In the genomic region with DNA sequence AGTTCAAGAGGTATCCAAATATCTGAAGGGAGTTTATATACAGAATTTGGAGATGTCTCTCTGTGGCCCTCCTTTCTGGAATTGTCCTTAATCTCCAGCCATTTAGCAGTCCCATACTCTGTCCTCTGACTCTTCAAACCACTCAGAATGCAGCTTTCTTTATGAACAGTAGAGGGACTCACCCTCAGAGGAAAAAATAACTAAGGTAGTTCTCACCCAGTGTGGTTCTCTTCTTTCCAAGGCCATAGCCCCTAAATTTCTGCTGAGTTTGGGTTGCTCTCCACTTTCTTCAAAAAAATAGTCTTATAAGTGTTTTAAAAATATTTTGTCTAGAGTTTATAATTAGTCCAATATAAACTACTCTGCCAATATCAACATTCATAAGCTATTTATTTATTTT, we compare ENCODE assay signal across 13 cellular contexts.
DNase-seq lines count a peak whose midpoint lies in the region; ATAC-seq and TF ChIP-seq lines count a peak whose summit lies in the region.
"Had no signal": no experiment of that assay in that cellular context is flagged by ENCODE, and none has a peak within 500 bp of the region (broad histone marks: within the 10 kb centered on the region; RNA-seq: fewer than 3 reads in every experiment).

No MANE protein-coding gene starts in this region.

- no peak for ATAC-seq in GM19395 (IDR thresholded peaks at IDR 0.05; ENCODE audit: unreplicated experiment)
- no peak for ATAC-seq in activated CD8-positive, alpha-beta memory T cell treated with anti-CD3 and anti-CD28 coated beads, Interleukin-2, amount 10 ng/mL, durations not matched to agents 7 days and 5 days
- ATAC-seq: activated CD8-positive, alpha-beta T cell treated with anti-CD3 and anti-CD28 coated beads, Interleukin-2, amount 10 ng/mL, durations not matched to agents 7 days and 5 days had no signal

- no peaks in the 10 kb centered on the region for H3K9me3 Mint-ChIP-seq in Caco-2 (ENCODE audit: unreplicated experiment)
- no peaks in the 10 kb centered on the region for H3K9me3 Mint-ChIP-seq in activated CD8-positive, alpha-beta memory T cell treated with anti-CD3 and anti-CD28 coated beads, Interleukin-2, amount 10 ng/mL, durations not matched to agents 7 days and 5 days (ENCODE audit: low read depth)
- H3K9me3 Mint-ChIP-seq: activated naive CD4-positive, alpha-beta T cell treated with anti-CD3 and anti-CD28 coated beads, Interleukin-2, amount 50 U/mL, for 24 hours; T-helper 1 cell treated with Interleukin-12 subunit alpha and Interleukin-12 subunit beta and Interleukin-4 antibody, amounts not matched to agents 30 μg/mL and 1 μg/mL, for 36 hours had no signal

- no peak overlapping the region for H2BK120ac ChIP-seq in mesendoderm (ENCODE audit: low read depth, low read length)

- H3K27me3 ChIP-seq in mesendoderm (ENCODE audit: insufficient read depth, low read length, poor library complexity) (no peaks in the 10 kb centered on the region), Caco-2 (replicated peaks; ENCODE audit: control insufficient read depth, insufficient read depth, low read length) (no peaks in the 10 kb centered on the region)

- H4K5ac ChIP-seq in mesendoderm (ENCODE audit: low read length): no peak overlapping the region

- no TSS peak for BruUV-seq in Caco-2 (replicated peaks; lab: Mats Ljungman, UMichigan)

- H2BK5ac ChIP-seq in mesendoderm (ENCODE audit: low read length): no peak overlapping the region

- H3K4me1 Mint-ChIP-seq in Caco-2 (ENCODE audit: low read depth, unreplicated experiment): no peaks in the 10 kb centered on the region
- H3K4me1 Mint-ChIP-seq in activated CD8-positive, alpha-beta memory T cell treated with anti-CD3 and anti-CD28 coated beads, Interleukin-2, amount 10 ng/mL, durations not matched to agents 7 days and 5 days: no peaks in the 10 kb centered on the region
- H3K4me1 Mint-ChIP-seq: activated naive CD4-positive, alpha-beta T cell treated with anti-CD3 and anti-CD28 coated beads, Interleukin-2, amount 50 U/mL, for 24 hours had no signal

- H3K79me1 ChIP-seq in mesendoderm (ENCODE audit: low read length): no peaks in the 10 kb centered on the region

- no peaks in the 10 kb centered on the region for H3K4me1 ChIP-seq in mesendoderm (ENCODE audit: control insufficient read depth, low read depth, low read length)
- H3K4me1 ChIP-seq in Caco-2: no peaks in the 10 kb centered on the region

- H3K4ac ChIP-seq in mesendoderm (ENCODE audit: low read depth, low read length): no peak overlapping the region

- H3K18ac ChIP-seq in mesendoderm (ENCODE audit: low read length): no peak overlapping the region

- no peaks in the 10 kb centered on the region for H3K36me3 Mint-ChIP-seq in Caco-2 (ENCODE audit: insufficient read depth, unreplicated experiment)
- H3K36me3 Mint-ChIP-seq in activated CD8-positive, alpha-beta memory T cell treated with anti-CD3 and anti-CD28 coated beads, Interleukin-2, amount 10 ng/mL, durations not matched to agents 7 days and 5 days: no peaks in the 10 kb centered on the region
- H3K36me3 Mint-ChIP-seq: activated naive CD4-positive, alpha-beta T cell treated with anti-CD3 and anti-CD28 coated beads, Interleukin-2, amount 50 U/mL, for 24 hours had no signal

- no peaks in the 10 kb centered on the region for H3K36me3 ChIP-seq in mesendoderm (ENCODE audit: control insufficient read depth, insufficient read depth, low read length)
- H3K36me3 ChIP-seq in Caco-2 (ENCODE audit: control insufficient read depth, insufficient read depth, low read length): no peaks in the 10 kb centered on the region

- no peak overlapping the region for H3K56ac ChIP-seq in mesendoderm (ENCODE audit: low read length)

- H3K79me2 ChIP-seq in mesendoderm (ENCODE audit: control insufficient read depth, insufficient read depth, low read length): no peaks in the 10 kb centered on the region

- peak; percentile 20 for DNase-seq in EH (ENCODE audit: low read depth)
- no peak for DNase-seq in LNCaP clone FGC (ENCODE audit: low read depth)
- peak; percentile 6 to 13 for DNase-seq in T47D (ENCODE audit: low read depth in 1 of 2, low spot score in 1 of 2)
- DNase-seq in mesendoderm: peak; percentile 46
- DNase-seq in stimulated activated naive CD4-positive, alpha-beta T cell treated with Interleukin-2 at 50 U/mL for 16 hours (lab: John Stamatoyannopoulos, UW): no peak
- DNase-seq in Caco-2: no peak
- no peak for DNase-seq in activated CD8-positive, alpha-beta memory T cell treated with anti-CD3 and anti-CD28 coated beads, Interleukin-2, amount 10 ng/mL, durations not matched to agents 7 days and 5 days
- DNase-seq: activated CD8-positive, alpha-beta T cell treated with anti-CD3 and anti-CD28 coated beads, Interleukin-2, amount 10 ng/mL, durations not matched to agents 7 days and 5 days; HCEC 1CT; NCI-H510A treated with DMSO at 0.1 percent for 48 hours had no signal

- no peak overlapping the region for H2BK15ac ChIP-seq in mesendoderm (replicated peaks; ENCODE audit: low read depth)

- H2AK5ac ChIP-seq in mesendoderm (ENCODE audit: low read length): no peak overlapping the region

- CTCF ChIA-PET in Caco-2 (lab: Charles Lee): interaction anchor here (0.8 kb wide), 1 partner anchor 27 kb away, joined by 3 read pairs; no protein-coding TSS in a partner anchor
- CTCF ChIA-PET in activated CD8-positive, alpha-beta memory T cell treated with anti-CD3 and anti-CD28 coated beads, Interleukin-2, amount 10 ng/mL, durations not matched to agents 7 days and 5 days (lab: Charles Lee): interaction anchor here (1.2 kb wide), 1 partner anchor 26 kb away, joined by 5 read pairs; no protein-coding TSS in a partner anchor

- intact Hi-C loops in Caco-2 (cut with micrococcal nuclease; ENCODE audit: unreplicated experiment): loop anchor here (10.0 kb wide), 1 partner anchor 351 kb away; no protein-coding TSS in a partner anchor

- H3K23ac ChIP-seq in mesendoderm (ENCODE audit: low read length): no peak overlapping the region

- H3K9me3 ChIP-seq in Caco-2: no peaks in the 10 kb centered on the region

- POLR2A ChIA-PET in Caco-2 (lab: Charles Lee): no interaction called here

- H3K27ac ChIP-seq in mesendoderm (ENCODE audit: low read depth, low read length): no peak overlapping the region

- H3K9ac ChIP-seq in mesendoderm (ENCODE audit: low read length): no peak overlapping the region

- H3K4me3 Mint-ChIP-seq in Caco-2 (ENCODE audit: unreplicated experiment): no peak overlapping the region
- H3K4me3 Mint-ChIP-seq in activated CD8-positive, alpha-beta memory T cell treated with anti-CD3 and anti-CD28 coated beads, Interleukin-2, amount 10 ng/mL, durations not matched to agents 7 days and 5 days: no peak overlapping the region
- H3K4me3 Mint-ChIP-seq: activated CD8-positive, alpha-beta T cell treated with anti-CD3 and anti-CD28 coated beads, Interleukin-2, amount 10 ng/mL, durations not matched to agents 7 days and 5 days; activated naive CD4-positive, alpha-beta T cell treated with anti-CD3 and anti-CD28 coated beads, Interleukin-2, amount 50 U/mL, for 24 hours; T-helper 1 cell treated with Interleukin-12 subunit alpha and Interleukin-12 subunit beta and Interleukin-4 antibody, amounts not matched to agents 30 μg/mL and 1 μg/mL, for 36 hours had no signal

- H3K27ac Mint-ChIP-seq in Caco-2 (ENCODE audit: unreplicated experiment): no peak overlapping the region
- no peak overlapping the region for H3K27ac Mint-ChIP-seq in activated CD8-positive, alpha-beta memory T cell treated with anti-CD3 and anti-CD28 coated beads, Interleukin-2, amount 10 ng/mL, durations not matched to agents 7 days and 5 days
- H3K27ac Mint-ChIP-seq: activated CD8-positive, alpha-beta T cell treated with anti-CD3 and anti-CD28 coated beads, Interleukin-2, amount 10 ng/mL, durations not matched to agents 7 days and 5 days; activated naive CD4-positive, alpha-beta T cell treated with anti-CD3 and anti-CD28 coated beads, Interleukin-2, amount 50 U/mL, for 24 hours; T-helper 1 cell treated with Interleukin-12 subunit alpha and Interleukin-12 subunit beta and Interleukin-4 antibody, amounts not matched to agents 30 μg/mL and 1 μg/mL, for 36 hours had no signal

- H4K8ac ChIP-seq in mesendoderm (ENCODE audit: low read depth, low read length): no peak overlapping the region

- TF ChIP-seq CTCF in LNCaP clone FGC (IDR thresholded peaks at IDR 0.05; ENCODE audit: control insufficient read depth, extremely low read depth, insufficient read depth): peak; percentile 27
- peak in 1 of 2 experiments; percentile 20 for TF ChIP-seq CTCF in Caco-2 (IDR thresholded peaks at IDR 0.05; ENCODE audit: insufficient read depth in 1 of 2, low read depth in 1 of 2, low read length in 1 of 2, severe bottlenecking in 1 of 2, unreplicated experiment in 1 of 2)

- peaks cover 6% of the 10 kb centered on the region for H3K27me3 Mint-ChIP-seq in Caco-2 (ENCODE audit: insufficient read depth, unreplicated experiment)
- H3K27me3 Mint-ChIP-seq in activated CD8-positive, alpha-beta memory T cell treated with anti-CD3 and anti-CD28 coated beads, Interleukin-2, amount 10 ng/mL, durations not matched to agents 7 days and 5 days: peaks cover 23% of the 10 kb centered on the region

- H3K4me3 ChIP-seq in LNCaP clone FGC (ENCODE audit: low read depth, low read length) (no peak overlapping the region), mesendoderm (ENCODE audit: low read length) (no peak overlapping the region), Caco-2 (ENCODE audit: low read depth, low read length) (no peak overlapping the region)

- in situ Hi-C loops in T47D (cut with HindIII; ENCODE audit: low pct_unique_long_range_greater_than_20kb, low sequenced_read_pairs): no loop called here

- H3K4me2 ChIP-seq in mesendoderm (ENCODE audit: low read length): no peak overlapping the region

Comparison
In these comparisons a context has a peak if more than half of its experiments do, and no peak if none do; other contexts are left out.
1. DNase-seq: peak in EH (single experiment), T47D (2 of 2) and mesendoderm (single experiment); none in LNCaP clone FGC (single experiment), stimulated activated naive CD4-positive, alpha-beta T cell treated with Interleukin-2 at 50 U/mL for 16 hours (single experiment), Caco-2 (0 of 2) and activated CD8-positive, alpha-beta memory T cell treated with anti-CD3 and anti-CD28 coated beads, Interleukin-2, amount 10 ng/mL, durations not matched to agents 7 days and 5 days (single experiment).